1 cellular context compared by ENCODE assay signal in genomic region chr5:131164161-131164930, GRCh38.
A peak's percentile ranks its signal among the peaks of the same experiment; 100 is the strongest.
TF ChIP-seq lines count a peak whose summit lies in the region.

No MANE protein-coding gene starts in this region.

TF ChIP-seq in GM12878, 131 proteins besides CTCF, POLR2A, EP300 and RAD21 (continued from another document):
- TF ChIP-seq PKNOX1 (IDR thresholded peaks at IDR 0.05) (no peak), NR2C1 (IDR thresholded peaks at IDR 0.05) (no peak), E4F1 (IDR thresholded peaks at IDR 0.05; ENCODE audit: borderline replicate concordance, partially characterized antibody) (no peak), CHD1 (IDR thresholded peaks at IDR 0.05; ENCODE audit: low read depth, low read length) (no peak), YBX1 (IDR thresholded peaks at IDR 0.05) (no peak), NRF1 (conservative IDR thresholded peaks at IDR 0.05; ENCODE audit: low read depth, low read length) (no peak), GABPA (IDR thresholded peaks at IDR 0.05; ENCODE audit: low read depth) (no peak), SKIL (IDR thresholded peaks at IDR 0.05; ENCODE audit: low read depth, poor library complexity, severe bottlenecking) (no peak), ZNF24 (IDR thresholded peaks at IDR 0.05) (peak; percentile 69), ATF3 (IDR thresholded peaks at IDR 0.05; ENCODE audit: borderline replicate concordance, extremely low read depth, low read depth, low read length) (no peak), EGR1 (IDR thresholded peaks at IDR 0.05; ENCODE audit: borderline replicate concordance in 1 of 2, low read depth in 2 of 2, low read length in 2 of 2) (0 out of 3 replicates have a peak, but pooled peaks of 1 of the 2 experiments have one; percentile 20), ASH2L (IDR thresholded peaks at IDR 0.05; ENCODE audit: borderline replicate concordance, low read depth) (no peak), ELK1 (IDR thresholded peaks at IDR 0.05; ENCODE audit: low read depth, low read length) (peak; percentile 19; the same call in 1 of the 2 replicates), MYC (IDR thresholded peaks at IDR 0.05; ENCODE audit: insufficient read depth, insufficient read length, insufficient replicate concordance, low read length, severe bottlenecking) (peak; percentile 52), RB1 (IDR thresholded peaks at IDR 0.05; ENCODE audit: borderline replicate concordance) (peak; percentile 67; the same call in 1 of the 2 replicates), YY1 (IDR thresholded peaks at IDR 0.05; ENCODE audit: low read depth, low read length) (no peak), SIX5 (IDR thresholded peaks at IDR 0.05; ENCODE audit: low read depth, low read length, severe bottlenecking) (no peak), RUNX3 (IDR thresholded peaks at IDR 0.05; ENCODE audit: low read length) (0 out of 2 replicates have a peak, but pooled peaks have one; percentile 10), STAT3 (IDR thresholded peaks at IDR 0.05; ENCODE audit: low read depth, low read length) (no peak), ETV6 (conservative IDR thresholded peaks at IDR 0.05 in 1 of 2, IDR thresholded peaks at IDR 0.05 in 1 of 2; ENCODE audit: borderline replicate concordance in 1 of 2, low read depth in 1 of 2) (0 out of 4 replicates have a peak, but pooled peaks of 1 of the 2 experiments have one; percentile 12), TAF1 (IDR thresholded peaks at IDR 0.05; ENCODE audit: borderline replicate concordance, low read depth, low read length) (0 out of 2 replicates have a peak, but pooled peaks have one; percentile 44), SUPT20H (IDR thresholded peaks at IDR 0.05; ENCODE audit: borderline replicate concordance, control insufficient read depth, low read depth, low read length) (no peak), HDAC6 (IDR thresholded peaks at IDR 0.05; ENCODE audit: unreplicated experiment) (no peak), IKZF2 (IDR thresholded peaks at IDR 0.05) (no peak), EED (IDR thresholded peaks at IDR 0.05; ENCODE audit: low read depth) (0 out of 2 replicates have a peak, but pooled peaks have one; percentile 7), SUZ12 (IDR thresholded peaks at IDR 0.05; ENCODE audit: unreplicated experiment) (no peak), ZNF217 (IDR thresholded peaks at IDR 0.05) (peak; percentile 84; the same call in 1 of the 2 replicates), HDAC2 (IDR thresholded peaks at IDR 0.05) (no peak), RCOR1 (conservative IDR thresholded peaks at IDR 0.05; ENCODE audit: low read depth, low read length) (no peak), TBL1XR1 (IDR thresholded peaks at IDR 0.05; ENCODE audit: low read depth, low read length) (no peak), ZBTB11 (CRISPR knock-in tag; IDR thresholded peaks at IDR 0.05) (no peak), SREBF1 (IDR thresholded peaks at IDR 0.05; ENCODE audit: low read length) (no peak), RELB (IDR thresholded peaks at IDR 0.05; ENCODE audit: low read depth) (no peak), RFX5 (IDR thresholded peaks at IDR 0.05; ENCODE audit: low read depth, low read length) (no peak), FOXK2 (IDR thresholded peaks at IDR 0.05) (no peak), TCF7 (IDR thresholded peaks at IDR 0.05; ENCODE audit: borderline replicate concordance) (no peak), RBBP5 (conservative IDR thresholded peaks at IDR 0.05) (no peak), ZNF274 (IDR thresholded peaks at IDR 0.05; ENCODE audit: insufficient read depth, insufficient read length) (no peak), NBN (IDR thresholded peaks at IDR 0.05) (no peak), MEF2B (IDR thresholded peaks at IDR 0.05; ENCODE audit: partially characterized antibody, poor library complexity, severe bottlenecking) (no peak), RELA (IDR thresholded peaks at IDR 0.05; ENCODE audit: borderline replicate concordance, partially characterized antibody) (no peak), BACH1 (IDR thresholded peaks at IDR 0.05; ENCODE audit: borderline replicate concordance) (peak; percentile 50), BMI1 (IDR thresholded peaks at IDR 0.05; ENCODE audit: borderline replicate concordance) (no peak)
- TF ChIP-seq, protein P1, sequence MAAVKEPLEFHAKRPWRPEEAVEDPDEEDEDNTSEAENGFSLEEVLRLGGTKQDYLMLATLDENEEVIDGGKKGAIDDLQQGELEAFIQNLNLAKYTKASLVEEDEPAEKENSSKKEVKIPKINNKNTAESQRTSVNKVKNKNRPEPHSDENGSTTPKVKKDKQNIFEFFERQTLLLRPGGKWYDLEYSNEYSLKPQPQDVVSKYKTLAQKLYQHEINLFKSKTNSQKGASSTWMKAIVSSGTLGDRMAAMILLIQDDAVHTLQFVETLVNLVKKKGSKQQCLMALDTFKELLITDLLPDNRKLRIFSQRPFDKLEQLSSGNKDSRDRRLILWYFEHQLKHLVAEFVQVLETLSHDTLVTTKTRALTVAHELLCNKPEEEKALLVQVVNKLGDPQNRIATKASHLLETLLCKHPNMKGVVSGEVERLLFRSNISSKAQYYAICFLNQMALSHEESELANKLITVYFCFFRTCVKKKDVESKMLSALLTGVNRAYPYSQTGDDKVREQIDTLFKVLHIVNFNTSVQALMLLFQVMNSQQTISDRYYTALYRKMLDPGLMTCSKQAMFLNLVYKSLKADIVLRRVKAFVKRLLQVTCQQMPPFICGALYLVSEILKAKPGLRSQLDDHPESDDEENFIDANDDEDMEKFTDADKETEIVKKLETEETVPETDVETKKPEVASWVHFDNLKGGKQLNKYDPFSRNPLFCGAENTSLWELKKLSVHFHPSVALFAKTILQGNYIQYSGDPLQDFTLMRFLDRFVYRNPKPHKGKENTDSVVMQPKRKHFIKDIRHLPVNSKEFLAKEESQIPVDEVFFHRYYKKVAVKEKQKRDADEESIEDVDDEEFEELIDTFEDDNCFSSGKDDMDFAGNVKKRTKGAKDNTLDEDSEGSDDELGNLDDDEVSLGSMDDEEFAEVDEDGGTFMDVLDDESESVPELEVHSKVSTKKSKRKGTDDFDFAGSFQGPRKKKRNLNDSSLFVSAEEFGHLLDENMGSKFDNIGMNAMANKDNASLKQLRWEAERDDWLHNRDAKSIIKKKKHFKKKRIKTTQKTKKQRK (IDR thresholded peaks at IDR 0.05; ENCODE audit: low read depth, low read length) = no peak
TF ChIP-seq in GM12878: peak in this region for 23.
